ENCODE assay signal across 8 cellular contexts in the genomic region with DNA sequence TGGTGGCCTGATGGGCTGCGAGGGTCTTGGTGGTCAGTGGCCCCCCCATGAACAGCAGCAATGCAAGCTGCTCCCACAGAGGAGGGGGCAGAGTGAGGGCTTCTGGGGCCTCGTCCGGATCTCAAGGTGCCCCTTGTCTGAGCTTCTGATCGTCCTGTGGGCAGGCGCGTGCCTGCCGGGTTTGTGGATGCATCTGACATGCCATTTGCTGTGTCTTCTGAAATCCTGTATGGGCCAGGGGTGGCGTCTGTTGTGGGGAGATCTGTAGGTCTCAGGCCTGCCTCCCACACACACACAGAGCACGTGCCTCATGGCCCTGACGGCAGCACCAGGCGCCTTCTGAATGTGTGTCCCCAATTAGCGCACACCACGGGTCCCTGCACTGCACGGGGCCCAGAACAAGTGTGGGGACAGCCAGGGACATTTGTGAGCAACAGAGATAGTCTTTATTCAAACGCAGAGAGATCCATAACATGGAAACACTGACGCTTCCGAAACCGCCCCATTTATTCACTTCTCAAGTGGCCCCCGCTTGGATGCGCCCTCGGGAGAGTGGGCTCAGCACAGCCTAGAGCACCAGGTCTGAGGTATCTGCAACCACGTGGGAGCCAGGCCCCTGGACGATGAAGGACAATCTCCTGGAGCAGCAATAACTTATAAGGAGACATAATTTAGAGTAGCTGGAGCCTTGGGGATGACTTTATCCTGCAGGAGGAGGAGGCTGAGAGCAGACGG. TPM values are rescaled to one million over a fixed set of nuclear protein-coding genes. Genes with fewer than 3 reads are reported as not detected.
DNase-seq lines count a peak whose midpoint lies in the region; ATAC-seq and TF ChIP-seq lines count a peak whose summit lies in the region.

No MANE protein-coding gene starts in this region.

- H3K9me3 ChIP-seq in RWPE2 (ENCODE audit: severe bottlenecking): no peaks in the 10 kb centered on the region
- H3K9me3 ChIP-seq in thoracic aorta: no peaks in the 10 kb centered on the region

- no peak; the same call in 2 of the 3 replicates for ATAC-seq in RWPE2 (ENCODE audit: low read depth)
- no peak for ATAC-seq in thoracic aorta (ENCODE audit: insufficient number of reproducible peaks, low FRiP score, low read depth)

- H3K27ac Mint-ChIP-seq in activated naive CD4-positive, alpha-beta T cell treated with anti-CD3 and anti-CD28 coated beads for 36 hours: no peak overlapping the region
- H3K27ac Mint-ChIP-seq in glutamatergic neuron (ENCODE audit: unreplicated experiment): peak overlapping the region; percentile 89

- H3K36me3 ChIP-seq in RWPE2 (ENCODE audit: low read depth) (no peaks in the 10 kb centered on the region), thoracic aorta (no peaks in the 10 kb centered on the region)

- H3K4me1 Mint-ChIP-seq in activated naive CD4-positive, alpha-beta T cell treated with anti-CD3 and anti-CD28 coated beads for 36 hours (ENCODE audit: low read depth): peaks cover 18% of the 10 kb centered on the region
- H3K4me1 Mint-ChIP-seq in glutamatergic neuron (ENCODE audit: low read depth, unreplicated experiment): peaks cover 17% of the 10 kb centered on the region

- no peaks in the 10 kb centered on the region for H3K36me3 Mint-ChIP-seq in activated naive CD4-positive, alpha-beta T cell treated with anti-CD3 and anti-CD28 coated beads for 36 hours (ENCODE audit: low read depth)
- peaks cover 25% of the 10 kb centered on the region for H3K36me3 Mint-ChIP-seq in glutamatergic neuron (ENCODE audit: unreplicated experiment)

- H3K4me1 ChIP-seq in RWPE2 (ENCODE audit: insufficient read depth, poor library complexity, severe bottlenecking) (no peaks in the 10 kb centered on the region), thoracic aorta (ENCODE audit: control insufficient read depth in 1 of 2, low read depth in 2 of 2) (peaks cover 4 to 14% of the 10 kb centered on the region in 2 donors)

- no peak for TF ChIP-seq CTCF in RWPE2 (IDR thresholded peaks at IDR 0.05; ENCODE audit: poor library complexity, severe bottlenecking)
- TF ChIP-seq CTCF in glutamatergic neuron (IDR thresholded peaks at IDR 0.05; ENCODE audit: partially characterized antibody, unreplicated experiment): no peak
- no peak for TF ChIP-seq CTCF in thoracic aorta (IDR thresholded peaks at IDR 0.05)

- H3K27me3 ChIP-seq in RWPE2 (ENCODE audit: insufficient read depth, poor library complexity, severe bottlenecking) (peaks cover 20% of the 10 kb centered on the region), thoracic aorta (replicated peaks; ENCODE audit: insufficient read depth) (peaks cover 6% of the 10 kb centered on the region)

- H3K4me3 ChIP-seq in RWPE2 (ENCODE audit: severe bottlenecking) (peak overlapping the region; percentile 45), thoracic aorta (peak overlapping the region; percentile 89)

- no peaks in the 10 kb centered on the region for H3K9me3 Mint-ChIP-seq in activated naive CD4-positive, alpha-beta T cell treated with anti-CD3 and anti-CD28 coated beads for 36 hours
- H3K9me3 Mint-ChIP-seq in glutamatergic neuron (ENCODE audit: unreplicated experiment): peaks cover 22% of the 10 kb centered on the region

- no peak for DNase-seq in activated naive CD4-positive, alpha-beta T cell treated with anti-CD3 and anti-CD28 coated beads for 36 hours
- no peak for DNase-seq in activated naive CD4-positive, alpha-beta T cell treated with Interleukin-2 at 50 U/mL for 16 hours
- DNase-seq in RWPE2 (ENCODE audit: low spot score) (no peak), glutamatergic neuron (no peak), thoracic aorta (ENCODE audit: low spot score) (no peak), SKM-1 (lab: John Stamatoyannopoulos, UW; ENCODE audit: unreplicated experiment) (no peak), MV-4-11 (lab: John Stamatoyannopoulos, UW) (no peak)
- DNase-seq in activated effector memory CD4-positive, alpha-beta T cell treated with Interleukin-2 at 50 U/mL for 16 hours: no peak

- peaks cover 12% of the 10 kb centered on the region for H3K27me3 Mint-ChIP-seq in activated naive CD4-positive, alpha-beta T cell treated with anti-CD3 and anti-CD28 coated beads for 36 hours (ENCODE audit: low read depth)
- H3K27me3 Mint-ChIP-seq in glutamatergic neuron (ENCODE audit: unreplicated experiment): peaks cover 31% of the 10 kb centered on the region

- H3K4me3 Mint-ChIP-seq in activated naive CD4-positive, alpha-beta T cell treated with anti-CD3 and anti-CD28 coated beads for 36 hours: peak overlapping the region; percentile 74
- H3K4me3 Mint-ChIP-seq in glutamatergic neuron (ENCODE audit: unreplicated experiment): peak overlapping the region; percentile 65

- CTCF ChIA-PET in activated naive CD4-positive, alpha-beta T cell treated with anti-CD3 and anti-CD28 coated beads for 36 hours (lab: Charles Lee): interaction anchor here (0.9 to 4.0 kb wide), 12 partner anchors 8 to 120 kb away, joined by 3 to 46 read pairs (median 4); no protein-coding TSS in a partner anchor

- H3K27ac ChIP-seq in RWPE2 (ENCODE audit: poor library complexity, severe bottlenecking) (no peak overlapping the region), thoracic aorta (no peak overlapping the region)

- intact Hi-C loops in activated naive CD4-positive, alpha-beta T cell treated with anti-CD3 and anti-CD28 coated beads for 36 hours (cut with micrococcal nuclease): loop anchor here (1.0 to 2.0 kb wide), 6 partner anchors 35 to 186 kb away; a partner anchor contains a TSS

RNA-seq across cellular contexts. Expression of a gene that starts 5.7 kb away (rescaled TPM):
- 1 to 10 TPM; 4.8 to 5.5 TPM for total RNA-seq in activated naive CD4-positive, alpha-beta T cell treated with anti-CD3 and anti-CD28 coated beads for 36 hours
- total RNA-seq in glutamatergic neuron (ENCODE audit: unreplicated experiment) (769 TPM), thoracic aorta (10 to 100 TPM; 15.2 to 18.4 TPM)

RNA-seq across cellular contexts. Expression of a gene that starts 53.3 kb away (rescaled TPM):
- 1 to 10 TPM in 1 of 2 experiments, under 1 TPM in 1; 0.98 to 2.2 TPM for total RNA-seq in activated naive CD4-positive, alpha-beta T cell treated with anti-CD3 and anti-CD28 coated beads for 36 hours
- 11.1 TPM for total RNA-seq in glutamatergic neuron (ENCODE audit: unreplicated experiment)
- total RNA-seq in thoracic aorta: 1 to 10 TPM; 1.2 to 2.4 TPM

Comparison
In these comparisons a context has a peak if more than half of its experiments do, and no peak if none do; other contexts are left out.
1. RNA of a gene that starts 5.7 kb away (total RNA-seq): 769 TPM in glutamatergic neuron (single experiment); 15.2 to 18.4 TPM in thoracic aorta and 4.8 to 5.5 TPM in activated naive CD4-positive, alpha-beta T cell treated with anti-CD3 and anti-CD28 coated beads for 36 hours; every median in the first group is over 10 times any median in the second.